In the genomic region with DNA sequence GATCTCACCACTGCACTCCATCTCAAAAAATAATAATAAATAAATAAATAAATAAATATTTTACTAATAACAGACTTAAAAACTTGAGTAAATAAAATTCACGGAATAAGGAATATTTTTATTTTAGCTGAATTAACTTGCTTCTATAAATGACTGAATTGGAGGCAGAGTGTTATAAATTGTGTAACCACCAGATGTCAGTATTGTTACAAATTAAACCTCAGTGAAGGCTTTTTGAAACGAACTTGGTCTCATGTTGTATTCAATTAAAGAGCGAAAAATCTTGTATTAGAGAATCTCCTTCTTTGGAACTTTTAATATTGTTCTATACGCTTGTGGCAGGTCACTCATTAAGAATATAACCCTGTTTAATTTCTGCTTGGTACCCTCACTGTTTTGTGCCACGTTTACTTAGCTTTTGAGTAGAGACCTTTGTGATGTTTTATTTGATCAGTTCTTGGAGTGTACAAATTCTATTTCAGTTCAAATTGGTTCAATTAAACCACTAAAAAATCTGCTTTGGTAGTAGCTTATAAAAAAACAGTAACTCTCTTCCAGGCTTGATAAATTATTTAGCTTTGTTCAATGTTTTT, we compare ENCODE assay signal across 1 cellular context.
TF ChIP-seq lines count a peak whose summit lies in the region.

No MANE protein-coding gene starts in this region.

TF ChIP-seq in H1, 55 proteins besides CTCF, POLR2A, EP300 and RAD21 (continued from another document):
- TF ChIP-seq, protein P1, sequence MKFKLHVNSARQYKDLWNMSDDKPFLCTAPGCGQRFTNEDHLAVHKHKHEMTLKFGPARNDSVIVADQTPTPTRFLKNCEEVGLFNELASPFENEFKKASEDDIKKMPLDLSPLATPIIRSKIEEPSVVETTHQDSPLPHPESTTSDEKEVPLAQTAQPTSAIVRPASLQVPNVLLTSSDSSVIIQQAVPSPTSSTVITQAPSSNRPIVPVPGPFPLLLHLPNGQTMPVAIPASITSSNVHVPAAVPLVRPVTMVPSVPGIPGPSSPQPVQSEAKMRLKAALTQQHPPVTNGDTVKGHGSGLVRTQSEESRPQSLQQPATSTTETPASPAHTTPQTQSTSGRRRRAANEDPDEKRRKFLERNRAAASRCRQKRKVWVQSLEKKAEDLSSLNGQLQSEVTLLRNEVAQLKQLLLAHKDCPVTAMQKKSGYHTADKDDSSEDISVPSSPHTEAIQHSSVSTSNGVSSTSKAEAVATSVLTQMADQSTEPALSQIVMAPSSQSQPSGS (IDR thresholded peaks at IDR 0.05; ENCODE audit: low read length), result no peak
- no peak for TF ChIP-seq TCF12 (IDR thresholded peaks at IDR 0.05; ENCODE audit: low read depth, low read length)
TF ChIP-seq in H1: peak in this region for 0.
